16 cellular contexts compared by ENCODE assay signal in the genomic region with DNA sequence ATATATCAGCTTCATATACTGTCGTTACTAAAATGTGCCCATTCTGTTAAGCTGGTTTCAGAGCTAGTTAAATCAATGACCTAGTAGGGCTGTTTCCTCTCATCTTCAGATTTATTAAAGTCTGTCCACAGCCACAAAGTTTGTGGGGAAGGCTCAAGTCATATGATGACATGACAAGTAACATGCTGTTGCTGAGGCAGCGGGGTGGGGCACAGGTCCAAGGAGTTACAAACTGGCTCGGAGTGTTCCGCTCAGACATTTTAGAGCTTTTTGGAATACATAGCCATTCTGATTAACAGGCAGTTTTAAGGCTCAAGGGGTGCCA. TPM values are rescaled to one million over a fixed set of nuclear protein-coding genes. Genes with fewer than 3 reads are reported as not detected.
DNase-seq lines count a peak whose midpoint lies in the region; ATAC-seq and TF ChIP-seq lines count a peak whose summit lies in the region.
"Had no signal": no experiment of that assay in that cellular context is flagged by ENCODE, and none has a peak within 500 bp of the region (broad histone marks: within the 10 kb centered on the region; RNA-seq: fewer than 3 reads in every experiment).

No MANE protein-coding gene starts in this region.

- peak overlapping the region; percentile 100 for H3K27ac ChIP-seq in WERI-Rb-1

- H3K9me3 Mint-ChIP-seq in glutamatergic neuron (ENCODE audit: unreplicated experiment) = peaks cover 15% of the 10 kb centered on the region
- H3K9me3 Mint-ChIP-seq: T-helper 1 cell treated with Interleukin-12 subunit alpha and Interleukin-12 subunit beta and Interleukin-4 antibody, amounts not matched to agents 30 μg/mL and 1 μg/mL, for 36 hours had no signal

- H2AFZ ChIP-seq in neuron (ENCODE audit: low read depth, low read length) = peak overlapping the region; percentile 57

- H3K4me3 Mint-ChIP-seq in glutamatergic neuron (ENCODE audit: unreplicated experiment) (peak overlapping the region; percentile 84), T-helper 17 cell (no peak overlapping the region)
- H3K4me3 Mint-ChIP-seq: T-helper 1 cell treated with Interleukin-12 subunit alpha and Interleukin-12 subunit beta and Interleukin-4 antibody, amounts not matched to agents 30 μg/mL and 1 μg/mL, for 36 hours had no signal

- H3K27ac Mint-ChIP-seq in glutamatergic neuron (ENCODE audit: unreplicated experiment) = peak overlapping the region; percentile 94
- H3K27ac Mint-ChIP-seq in T-helper 17 cell = no peak overlapping the region
- H3K27ac Mint-ChIP-seq: T-helper 1 cell treated with Interleukin-12 subunit alpha and Interleukin-12 subunit beta and Interleukin-4 antibody, amounts not matched to agents 30 μg/mL and 1 μg/mL, for 36 hours had no signal

- peak; percentile 44 for DNase-seq in AG20443 (ENCODE audit: low spot score)
- DNase-seq in WERI-Rb-1 = no peak
- no peak for DNase-seq in glutamatergic neuron
- no peak for DNase-seq in A172 (ENCODE audit: low spot score)
- DNase-seq in RPMI8226 = no peak
- no peak for DNase-seq in T-helper 17 cell
- DNase-seq: activated CD4-positive, alpha-beta T cell treated with anti-CD3 and anti-CD28 coated beads for 4 hours; activated T-cell treated with anti-CD3 and anti-CD28 coated beads, Interleukin-2, amount 50 U/mL, for 48 hours; NCI-H1092 treated with DMSO at 0.1 percent for 48 hours; NCI-H2227 treated with DMSO at 0.1 percent for 48 hours; small intestine had no signal

- H3K9me3 ChIP-seq in WERI-Rb-1 (ENCODE audit: severe bottlenecking) = peaks cover 5% of the 10 kb centered on the region
- no peaks in the 10 kb centered on the region for H3K9me3 ChIP-seq in neuron (ENCODE audit: low read length)
- H3K9me3 ChIP-seq in T-helper 17 cell (ENCODE audit: control insufficient read depth, low read length, poor library complexity, severe bottlenecking) = no peaks in the 10 kb centered on the region

- H3K36me3 ChIP-seq in WERI-Rb-1 (peaks cover 14% of the 10 kb centered on the region), neuron (ENCODE audit: insufficient read depth, low read length) (no peaks in the 10 kb centered on the region)

- H3K36me3 Mint-ChIP-seq in glutamatergic neuron (ENCODE audit: unreplicated experiment) (no peaks in the 10 kb centered on the region), T-helper 17 cell (ENCODE audit: low read depth) (no peaks in the 10 kb centered on the region)

- H3K4me3 ChIP-seq in WERI-Rb-1 (ENCODE audit: low read depth, low read length) (no peak overlapping the region), neuron (ENCODE audit: low read length) (no peak overlapping the region)

- peaks cover 23% of the 10 kb centered on the region for H3K4me1 ChIP-seq in neuron (ENCODE audit: insufficient read depth, low read length)

- H3K27me3 ChIP-seq in WERI-Rb-1 (ENCODE audit: insufficient read depth, low read depth, severe bottlenecking) (no peaks in the 10 kb centered on the region), neuron (ENCODE audit: insufficient read depth, low read length) (no peaks in the 10 kb centered on the region)

- H3K4me1 Mint-ChIP-seq in glutamatergic neuron (ENCODE audit: low read depth, unreplicated experiment) = peaks cover 41% of the 10 kb centered on the region
- peaks cover 18% of the 10 kb centered on the region for H3K4me1 Mint-ChIP-seq in T-helper 17 cell

- TF ChIP-seq CTCF in WERI-Rb-1 (IDR thresholded peaks at IDR 0.05; ENCODE audit: low read depth, low read length) (no peak), glutamatergic neuron (IDR thresholded peaks at IDR 0.05; ENCODE audit: partially characterized antibody, unreplicated experiment) (no peak)

- ATAC-seq in T-helper 17 cell (no peak), GM18861 (IDR thresholded peaks at IDR 0.05; ENCODE audit: unreplicated experiment) (no peak)

- H3K27me3 Mint-ChIP-seq in glutamatergic neuron (ENCODE audit: unreplicated experiment) (peaks cover 18% of the 10 kb centered on the region), T-helper 17 cell (no peaks in the 10 kb centered on the region)

RNA-seq across cellular contexts. Expression of a gene that starts 2.7 kb away (rescaled TPM):
- total RNA-seq in glutamatergic neuron (ENCODE audit: unreplicated experiment) (108 TPM), T-helper 17 cell (100 to 1,000 TPM; 143 to 158 TPM)
- total RNA-seq in A172 (2014; rRNA removed; shearing (Covaris generic)) = 17.3 and 21.2 TPM in 2 replicates

RNA-seq across cellular contexts. Expression of a gene that starts 42.5 kb away (rescaled TPM):
- total RNA-seq in glutamatergic neuron (ENCODE audit: unreplicated experiment) = not detected
- 0.14 TPM in 1 of 2 replicates, not detected in the other for total RNA-seq in A172 (2014; rRNA removed; shearing (Covaris generic))
- 1 to 10 TPM; 1.3 to 9.0 TPM for total RNA-seq in T-helper 17 cell
- total RNA-seq: glomerular endothelial cell, HepG2 had no signal

RNA-seq across cellular contexts. Expression of a gene that starts 58.1 kb away (rescaled TPM):
- total RNA-seq in glutamatergic neuron (ENCODE audit: unreplicated experiment) (11.2 TPM), T-helper 17 cell (10 to 100 TPM; 41.2 to 46.3 TPM)
- 22.5 and 29.8 TPM in 2 replicates for total RNA-seq in A172 (2014; rRNA removed; shearing (Covaris generic))
